Comparison of ENCODE assay signal across 8 cellular contexts in genomic region chr6:42453649-42454427, GRCh38. TPM values are rescaled to one million over a fixed set of nuclear protein-coding genes. Genes with fewer than 3 reads are reported as not detected.
DNase-seq lines count a peak whose midpoint lies in the region; ATAC-seq and TF ChIP-seq lines count a peak whose summit lies in the region.

No MANE protein-coding gene starts in this region.

- H3K9me3 Mint-ChIP-seq in Caco-2 (ENCODE audit: unreplicated experiment): no peaks in the 10 kb centered on the region
- no peaks in the 10 kb centered on the region for H3K9me3 Mint-ChIP-seq in activated T-cell treated with anti-CD3 and anti-CD28 coated beads, Interleukin-2, amount 50 U/mL, for 24 hours

- TF ChIP-seq CTCF in Caco-2 (IDR thresholded peaks at IDR 0.05; ENCODE audit: insufficient read depth in 1 of 2, low read depth in 1 of 2, low read length in 1 of 2, severe bottlenecking in 1 of 2, unreplicated experiment in 1 of 2): no peak

- ATAC-seq in Right ventricle myocardium superior (ENCODE audit: poor library complexity): peak; percentile 31
- ATAC-seq in GM21367 (IDR thresholded peaks at IDR 0.05; ENCODE audit: unreplicated experiment): no peak
- ATAC-seq in HG03045 (IDR thresholded peaks at IDR 0.05; ENCODE audit: unreplicated experiment): no peak

- H3K4me1 ChIP-seq in Caco-2: 0 out of 2 replicates have a peak, but pooled peaks cover 3% of the 10 kb centered on the region

- H3K4me1 Mint-ChIP-seq in Caco-2 (ENCODE audit: low read depth, unreplicated experiment): peaks cover 8% of the 10 kb centered on the region
- H3K4me1 Mint-ChIP-seq in activated T-cell treated with anti-CD3 and anti-CD28 coated beads, Interleukin-2, amount 50 U/mL, for 24 hours (ENCODE audit: low read depth): peaks cover 35% of the 10 kb centered on the region

- peak overlapping the region; percentile 69 for H3K4me3 Mint-ChIP-seq in Caco-2 (ENCODE audit: unreplicated experiment)
- peak overlapping the region; percentile 96 for H3K4me3 Mint-ChIP-seq in activated T-cell treated with anti-CD3 and anti-CD28 coated beads, Interleukin-2, amount 50 U/mL, for 24 hours

- no peaks in the 10 kb centered on the region for H3K36me3 Mint-ChIP-seq in Caco-2 (ENCODE audit: insufficient read depth, unreplicated experiment)
- peaks cover 25% of the 10 kb centered on the region for H3K36me3 Mint-ChIP-seq in activated T-cell treated with anti-CD3 and anti-CD28 coated beads, Interleukin-2, amount 50 U/mL, for 24 hours (ENCODE audit: low read depth)

- CTCF ChIA-PET in Caco-2 (lab: Charles Lee): interaction anchor here (0.6 to 1.1 kb wide), 2 partner anchors 81 to 93 kb away, joined by 3 read pairs; no protein-coding TSS in a partner anchor

- intact Hi-C loops in Caco-2 (cut with micrococcal nuclease; ENCODE audit: unreplicated experiment) (no loop called here), Right ventricle myocardium superior (cut with DNase I) (no loop called here), posterior vena cava (cut with DNase I) (no loop called here)

- BruUV-seq in Caco-2 (replicated peaks; lab: Mats Ljungman, UMichigan): no TSS peak

- no peaks in the 10 kb centered on the region for H3K9me3 ChIP-seq in Caco-2

- POLR2A ChIA-PET in Caco-2 (lab: Charles Lee): interaction anchor here (0.7 kb wide), 1 partner anchor 70 kb away, joined by 9 read pairs; no protein-coding TSS in a partner anchor

- H3K27ac Mint-ChIP-seq in Caco-2 (ENCODE audit: unreplicated experiment): no peak overlapping the region
- H3K27ac Mint-ChIP-seq in activated T-cell treated with anti-CD3 and anti-CD28 coated beads, Interleukin-2, amount 50 U/mL, for 24 hours: peak overlapping the region; percentile 30

- H3K36me3 ChIP-seq in Caco-2 (ENCODE audit: control insufficient read depth, insufficient read depth, low read length): no peaks in the 10 kb centered on the region

- peaks cover 2% of the 10 kb centered on the region for H3K27me3 Mint-ChIP-seq in Caco-2 (ENCODE audit: insufficient read depth, unreplicated experiment)
- peaks cover 10% of the 10 kb centered on the region for H3K27me3 Mint-ChIP-seq in activated T-cell treated with anti-CD3 and anti-CD28 coated beads, Interleukin-2, amount 50 U/mL, for 24 hours

- peak in 1 of 2 experiments; percentile 9 for DNase-seq in Caco-2
- DNase-seq in activated T-cell treated with anti-CD3 and anti-CD28 coated beads, Interleukin-2, amount 50 U/mL, for 24 hours: no peak
- DNase-seq in Right ventricle myocardium superior: peak; percentile 73
- DNase-seq in posterior vena cava (ENCODE audit: low spot score): peak; percentile 86
- DNase-seq in NCI-H2107 treated with DMSO at 0.1 percent for 48 hours (lab: John Stamatoyannopoulos, UW; ENCODE audit: unreplicated experiment): no peak

- no peaks in the 10 kb centered on the region for H3K27me3 ChIP-seq in Caco-2 (replicated peaks; ENCODE audit: control insufficient read depth, insufficient read depth, low read length)

- no peak for TF ChIP-seq RAD21 in Ishikawa (IDR thresholded peaks at IDR 0.05; ENCODE audit: low read depth)

- H3K4me3 ChIP-seq in Caco-2 (ENCODE audit: low read depth, low read length): peak overlapping the region; percentile 79

- no peak for TF ChIP-seq EP300 in Ishikawa (IDR thresholded peaks at IDR 0.05; ENCODE audit: borderline replicate concordance)

TF ChIP-seq in Ishikawa, 13 proteins besides CTCF, POLR2A, EP300 and RAD21:
- no peak for TF ChIP-seq FOXM1 (IDR thresholded peaks at IDR 0.05; ENCODE audit: borderline replicate concordance, low read depth)
- 0 out of 2 replicates have a peak, but pooled peaks have one; percentile 4 for TF ChIP-seq TCF12 (IDR thresholded peaks at IDR 0.05; ENCODE audit: low read depth)
TF ChIP-seq in Ishikawa: peak in this region for 1.

RNA-seq across cellular contexts. Expression of gene TRERF1, which starts 2.1 kb away (rescaled TPM):
- total RNA-seq in Caco-2 (2022) (0.39 and 0.49 TPM in 2 replicates), Right ventricle myocardium superior (1.5 TPM), posterior vena cava (1 to 10 TPM; 3.4 to 5.6 TPM)

Comparison
In these comparisons a context has a peak if more than half of its experiments do, and no peak if none do; other contexts are left out.
1. DNase-seq: peak in Right ventricle myocardium superior (single experiment) and posterior vena cava (single experiment); none in activated T-cell treated with anti-CD3 and anti-CD28 coated beads, Interleukin-2, amount 50 U/mL, for 24 hours (single experiment) and NCI-H2107 treated with DMSO at 0.1 percent for 48 hours (single experiment).